13 cellular contexts compared by ENCODE assay signal in the genomic region with DNA sequence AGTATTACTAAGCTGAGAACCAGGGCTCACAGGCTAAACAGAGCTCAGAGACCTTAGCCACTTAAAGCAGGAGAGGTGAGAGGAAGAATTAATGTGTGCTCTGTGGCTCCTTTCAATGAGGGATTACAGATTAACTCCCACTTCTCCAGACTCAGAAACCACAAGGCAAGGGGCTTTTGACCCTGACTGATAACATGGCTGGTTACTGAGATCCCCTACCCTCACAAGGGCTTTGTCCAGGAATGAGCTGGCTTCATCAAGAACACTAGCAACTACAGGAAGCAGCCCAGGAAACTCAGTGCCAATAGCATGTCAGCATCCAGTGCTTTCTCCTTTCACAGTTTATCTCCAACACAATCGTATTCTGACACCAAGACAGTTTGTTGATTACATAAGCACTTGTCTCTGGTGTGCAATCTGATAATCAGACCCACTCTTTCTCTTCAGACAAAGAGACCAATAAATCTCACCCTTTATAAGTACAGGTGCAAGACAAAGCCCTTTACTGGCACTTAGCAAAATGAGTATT. TPM values are rescaled to one million over a fixed set of nuclear protein-coding genes. Genes with fewer than 3 reads are reported as not detected.
DNase-seq lines count a peak whose midpoint lies in the region; ATAC-seq and TF ChIP-seq lines count a peak whose summit lies in the region.
"Had no signal": no experiment of that assay in that cellular context is flagged by ENCODE, and none has a peak within 500 bp of the region (broad histone marks: within the 10 kb centered on the region; RNA-seq: fewer than 3 reads in every experiment).

No MANE protein-coding gene starts in this region.

- H3K4me3 ChIP-seq in heart right ventricle = no peak overlapping the region
- H3K4me3 ChIP-seq: thoracic aorta had no signal

- 25 to 35% methylated on average over 1 of the region's 1 CpG for WGBS in heart right ventricle, 2 donors

- H3K9me3 ChIP-seq in heart right ventricle = no peaks in the 10 kb centered on the region
- H3K9me3 ChIP-seq: thoracic aorta had no signal

- H3K27ac Mint-ChIP-seq in progenitor cell of endocrine pancreas = peak overlapping the region; percentile 79
- H3K27ac Mint-ChIP-seq: activated naive CD8-positive, alpha-beta T cell; natural killer cell treated with Interleukin-12 subunit alpha and Interleukin-12 subunit beta and Interleukin-15 and Interleukin-18, amount 100 ng/mL, for 72 hours had no signal

- H3K36me3 ChIP-seq in heart right ventricle = peaks cover 0 to 97% (median 31%) of the 10 kb centered on the region in 9 donors

- peaks cover 32% of the 10 kb centered on the region for H3K4me1 Mint-ChIP-seq in progenitor cell of endocrine pancreas (ENCODE audit: low read depth)

- H3K4me3 Mint-ChIP-seq in progenitor cell of endocrine pancreas (ENCODE audit: low read depth) = no peak overlapping the region
- H3K4me3 Mint-ChIP-seq: activated naive CD8-positive, alpha-beta T cell; natural killer cell treated with Interleukin-12 subunit alpha and Interleukin-12 subunit beta and Interleukin-15 and Interleukin-18, amount 100 ng/mL, for 72 hours had no signal

- H3K4me1 ChIP-seq in heart right ventricle = peaks cover 0 to 7% (median 0%) of the 10 kb centered on the region in 9 donors

- H3K27me3 Mint-ChIP-seq in progenitor cell of endocrine pancreas = no peaks in the 10 kb centered on the region
- H3K27me3 Mint-ChIP-seq: activated naive CD8-positive, alpha-beta T cell; natural killer cell treated with Interleukin-12 subunit alpha and Interleukin-12 subunit beta and Interleukin-15 and Interleukin-18, amount 100 ng/mL, for 72 hours had no signal

- no peak for TF ChIP-seq CTCF in progenitor cell of endocrine pancreas (IDR thresholded peaks at IDR 0.05; ENCODE audit: unreplicated experiment)
- TF ChIP-seq CTCF in heart right ventricle (IDR thresholded peaks at IDR 0.05) = no peak

- H3K9me3 Mint-ChIP-seq in progenitor cell of endocrine pancreas (ENCODE audit: low read depth) = no peaks in the 10 kb centered on the region
- H3K9me3 Mint-ChIP-seq: natural killer cell treated with Interleukin-12 subunit alpha and Interleukin-12 subunit beta and Interleukin-15 and Interleukin-18, amount 100 ng/mL, for 72 hours had no signal

- H3K36me3 Mint-ChIP-seq in progenitor cell of endocrine pancreas (ENCODE audit: insufficient read depth) = peaks cover 17% of the 10 kb centered on the region

- ATAC-seq in heart right ventricle = no peak
- ATAC-seq in HG03432 (IDR thresholded peaks at IDR 0.05; ENCODE audit: unreplicated experiment) = no peak
- ATAC-seq: PC-3 had no signal

- H3K27me3 ChIP-seq in heart right ventricle = no peaks in the 10 kb centered on the region

- intact Hi-C loops in heart right ventricle (cut with DNase I) = loop anchor here in 8 of 10 donors (5.0 to 10.0 kb wide), 2 partner anchors 99 to 101 kb away; partner anchors contain the start of gene DMAP1 (in 1 of the 8)

- no peak overlapping the region for H3K27ac ChIP-seq in heart right ventricle
- H3K27ac ChIP-seq: thoracic aorta had no signal

- DNase-seq in NCI-H1105 treated with DMSO at 0.1 percent for 48 hours (lab: John Stamatoyannopoulos, UW) (peak; percentile 48), NCI-H1105 (lab: John Stamatoyannopoulos, UW) (no peak), NCI-H187 (lab: John Stamatoyannopoulos, UW) (peak; percentile 57 to 84), amniotic epithelial cell (ENCODE audit: low read depth) (peak; percentile 13), progenitor cell of endocrine pancreas (ENCODE audit: low spot score, unreplicated experiment) (no peak), heart right ventricle (no peak), HuH-7.5 (ENCODE audit: low spot score) (no peak)
- DNase-seq: EL, PC-3 had no signal

RNA-seq across cellular contexts. Expression of gene ERI3, which starts 38.8 kb away (rescaled TPM):
- total RNA-seq in progenitor cell of endocrine pancreas (93.6 and 96.1 TPM in 2 replicates), heart right ventricle (10 to 100 TPM; 44.3 to 53.6 (median 47.9) TPM)
- polyA plus RNA-seq in heart right ventricle = 10 to 100 TPM; 28.1 to 68.4 TPM

Comparison
In these comparisons a context has a peak if more than half of its experiments do, and no peak if none do; other contexts are left out.
1. DNase-seq: peak in NCI-H1105 treated with DMSO at 0.1 percent for 48 hours (single experiment), NCI-H187 (2 of 2) and amniotic epithelial cell (single experiment); none in NCI-H1105 (single experiment), progenitor cell of endocrine pancreas (single experiment), heart right ventricle (0 of 2) and HuH-7.5 (single experiment).